1 cellular context compared by ENCODE assay signal in genomic region chr9:135648494-135649410, GRCh38.
TF ChIP-seq lines count a peak whose summit lies in the region.

No MANE protein-coding gene starts in this region.

TF ChIP-seq in GM23338, 12 proteins besides CTCF, POLR2A, EP300 and RAD21:
- TF ChIP-seq ZNF462 (CRISPR knock-in tag; IDR thresholded peaks at IDR 0.05) (no peak), POLR2AphosphoS5 (IDR thresholded peaks at IDR 0.05; ENCODE audit: low read depth) (no peak), STAT1 (IDR thresholded peaks at IDR 0.05; ENCODE audit: unreplicated experiment) (no peak), EZH2 (IDR thresholded peaks at IDR 0.05; ENCODE audit: low read depth, unreplicated experiment) (no peak), NANOG (IDR thresholded peaks at IDR 0.05; ENCODE audit: borderline replicate concordance) (no peak), EZH2phosphoT487 (IDR thresholded peaks at IDR 0.05; ENCODE audit: unreplicated experiment) (no peak), ZNF114 (CRISPR knock-in tag; IDR thresholded peaks at IDR 0.05) (no peak), ZNF331 (CRISPR knock-in tag; IDR thresholded peaks at IDR 0.05; ENCODE audit: low read depth) (no peak), CREB1 (CRISPR knock-in tag; IDR thresholded peaks at IDR 0.05; ENCODE audit: low read depth) (no peak), JUNB (IDR thresholded peaks at IDR 0.05; ENCODE audit: unreplicated experiment) (no peak)
- TF ChIP-seq, protein P1, sequence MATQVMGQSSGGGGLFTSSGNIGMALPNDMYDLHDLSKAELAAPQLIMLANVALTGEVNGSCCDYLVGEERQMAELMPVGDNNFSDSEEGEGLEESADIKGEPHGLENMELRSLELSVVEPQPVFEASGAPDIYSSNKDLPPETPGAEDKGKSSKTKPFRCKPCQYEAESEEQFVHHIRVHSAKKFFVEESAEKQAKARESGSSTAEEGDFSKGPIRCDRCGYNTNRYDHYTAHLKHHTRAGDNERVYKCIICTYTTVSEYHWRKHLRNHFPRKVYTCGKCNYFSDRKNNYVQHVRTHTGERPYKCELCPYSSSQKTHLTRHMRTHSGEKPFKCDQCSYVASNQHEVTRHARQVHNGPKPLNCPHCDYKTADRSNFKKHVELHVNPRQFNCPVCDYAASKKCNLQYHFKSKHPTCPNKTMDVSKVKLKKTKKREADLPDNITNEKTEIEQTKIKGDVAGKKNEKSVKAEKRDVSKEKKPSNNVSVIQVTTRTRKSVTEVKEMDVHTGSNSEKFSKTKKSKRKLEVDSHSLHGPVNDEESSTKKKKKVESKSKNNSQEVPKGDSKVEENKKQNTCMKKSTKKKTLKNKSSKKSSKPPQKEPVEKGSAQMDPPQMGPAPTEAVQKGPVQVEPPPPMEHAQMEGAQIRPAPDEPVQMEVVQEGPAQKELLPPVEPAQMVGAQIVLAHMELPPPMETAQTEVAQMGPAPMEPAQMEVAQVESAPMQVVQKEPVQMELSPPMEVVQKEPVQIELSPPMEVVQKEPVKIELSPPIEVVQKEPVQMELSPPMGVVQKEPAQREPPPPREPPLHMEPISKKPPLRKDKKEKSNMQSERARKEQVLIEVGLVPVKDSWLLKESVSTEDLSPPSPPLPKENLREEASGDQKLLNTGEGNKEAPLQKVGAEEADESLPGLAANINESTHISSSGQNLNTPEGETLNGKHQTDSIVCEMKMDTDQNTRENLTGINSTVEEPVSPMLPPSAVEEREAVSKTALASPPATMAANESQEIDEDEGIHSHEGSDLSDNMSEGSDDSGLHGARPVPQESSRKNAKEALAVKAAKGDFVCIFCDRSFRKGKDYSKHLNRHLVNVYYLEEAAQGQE (IDR thresholded peaks at IDR 0.05; ENCODE audit: unreplicated experiment): no peak
- TF ChIP-seq, protein P2, sequence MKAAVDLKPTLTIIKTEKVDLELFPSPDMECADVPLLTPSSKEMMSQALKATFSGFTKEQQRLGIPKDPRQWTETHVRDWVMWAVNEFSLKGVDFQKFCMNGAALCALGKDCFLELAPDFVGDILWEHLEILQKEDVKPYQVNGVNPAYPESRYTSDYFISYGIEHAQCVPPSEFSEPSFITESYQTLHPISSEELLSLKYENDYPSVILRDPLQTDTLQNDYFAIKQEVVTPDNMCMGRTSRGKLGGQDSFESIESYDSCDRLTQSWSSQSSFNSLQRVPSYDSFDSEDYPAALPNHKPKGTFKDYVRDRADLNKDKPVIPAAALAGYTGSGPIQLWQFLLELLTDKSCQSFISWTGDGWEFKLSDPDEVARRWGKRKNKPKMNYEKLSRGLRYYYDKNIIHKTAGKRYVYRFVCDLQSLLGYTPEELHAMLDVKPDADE (IDR thresholded peaks at IDR 0.05): no peak
